ENCODE assay signal across 8 cellular contexts in the genomic region with DNA sequence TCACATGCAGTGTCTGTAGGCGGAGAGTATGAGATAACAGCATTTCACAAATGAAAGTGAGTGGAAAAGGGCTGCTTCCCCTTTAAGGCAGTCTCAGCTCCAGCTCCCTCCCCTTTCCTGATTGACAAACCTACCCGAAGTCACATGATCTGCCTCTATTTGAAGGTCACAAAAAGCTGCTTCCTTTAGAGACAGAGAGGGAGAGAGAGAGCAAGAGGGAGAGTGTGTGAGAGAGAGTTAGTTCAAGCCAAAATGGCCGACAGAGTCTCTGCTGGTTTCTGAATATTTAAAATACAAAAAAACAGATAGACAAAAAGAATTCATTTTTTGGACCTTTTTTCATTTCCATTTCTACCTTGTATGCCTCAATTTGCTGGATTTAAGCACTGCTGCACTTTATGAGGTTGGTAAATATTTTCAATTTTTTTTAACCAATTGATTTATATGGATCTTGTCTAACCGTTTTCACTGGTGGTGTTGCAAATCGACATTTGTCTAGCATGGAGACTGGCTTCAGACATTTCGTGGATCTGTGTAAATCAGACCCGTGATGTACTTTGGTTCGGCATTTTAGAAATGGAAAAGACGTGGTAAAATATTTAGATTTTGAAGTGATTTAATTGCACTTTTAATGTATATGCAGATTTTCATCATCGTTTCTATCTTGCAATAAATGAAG. TPM values are rescaled to one million over a fixed set of nuclear protein-coding genes. Genes with fewer than 3 reads are reported as not detected.
DNase-seq lines count a peak whose midpoint lies in the region; ATAC-seq, FAIRE-seq and TF ChIP-seq lines count a peak whose summit lies in the region.

A gene with protein sequence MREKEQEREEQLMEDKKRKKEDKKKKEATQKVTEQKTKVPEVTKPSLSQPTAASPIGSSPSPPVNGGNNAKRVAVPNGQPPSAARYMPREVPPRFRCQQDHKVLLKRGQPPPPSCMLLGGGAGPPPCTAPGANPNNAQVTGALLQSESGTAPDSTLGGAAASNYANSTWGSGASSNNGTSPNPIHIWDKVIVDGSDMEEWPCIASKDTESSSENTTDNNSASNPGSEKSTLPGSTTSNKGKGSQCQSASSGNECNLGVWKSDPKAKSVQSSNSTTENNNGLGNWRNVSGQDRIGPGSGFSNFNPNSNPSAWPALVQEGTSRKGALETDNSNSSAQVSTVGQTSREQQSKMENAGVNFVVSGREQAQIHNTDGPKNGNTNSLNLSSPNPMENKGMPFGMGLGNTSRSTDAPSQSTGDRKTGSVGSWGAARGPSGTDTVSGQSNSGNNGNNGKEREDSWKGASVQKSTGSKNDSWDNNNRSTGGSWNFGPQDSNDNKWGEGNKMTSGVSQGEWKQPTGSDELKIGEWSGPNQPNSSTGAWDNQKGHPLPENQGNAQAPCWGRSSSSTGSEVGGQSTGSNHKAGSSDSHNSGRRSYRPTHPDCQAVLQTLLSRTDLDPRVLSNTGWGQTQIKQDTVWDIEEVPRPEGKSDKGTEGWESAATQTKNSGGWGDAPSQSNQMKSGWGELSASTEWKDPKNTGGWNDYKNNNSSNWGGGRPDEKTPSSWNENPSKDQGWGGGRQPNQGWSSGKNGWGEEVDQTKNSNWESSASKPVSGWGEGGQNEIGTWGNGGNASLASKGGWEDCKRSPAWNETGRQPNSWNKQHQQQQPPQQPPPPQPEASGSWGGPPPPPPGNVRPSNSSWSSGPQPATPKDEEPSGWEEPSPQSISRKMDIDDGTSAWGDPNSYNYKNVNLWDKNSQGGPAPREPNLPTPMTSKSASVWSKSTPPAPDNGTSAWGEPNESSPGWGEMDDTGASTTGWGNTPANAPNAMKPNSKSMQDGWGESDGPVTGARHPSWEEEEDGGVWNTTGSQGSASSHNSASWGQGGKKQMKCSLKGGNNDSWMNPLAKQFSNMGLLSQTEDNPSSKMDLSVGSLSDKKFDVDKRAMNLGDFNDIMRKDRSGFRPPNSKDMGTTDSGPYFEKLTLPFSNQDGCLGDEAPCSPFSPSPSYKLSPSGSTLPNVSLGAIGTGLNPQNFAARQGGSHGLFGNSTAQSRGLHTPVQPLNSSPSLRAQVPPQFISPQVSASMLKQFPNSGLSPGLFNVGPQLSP (N-terminal part only) (plus strand): TSS at position 188 of the 679 bp plus-strand sequence. CDS start 211 bp downstream, at position 399.

- TF ChIP-seq POLR2A in GM12891 (IDR thresholded peaks at IDR 0.05; ENCODE audit: low read depth, low read length) = peak; percentile 99

- intact Hi-C loops in left cardiac atrium (cut with DNase I) (no loop called here), posterior cingulate gyrus (cut with DNase I) (loop anchor here (2.0 to 10.0 kb wide), 2 partner anchors 133 to 167 kb away; a partner anchor contains a TSS)

- peak; percentile 90 for FAIRE-seq in GM12891 (lab: Jason Lieb, UNC)
- FAIRE-seq in urothelium cell line (lab: Jason Lieb, UNC) = no peak

- ATAC-seq in HG02763 (IDR thresholded peaks at IDR 0.05; ENCODE audit: unreplicated experiment) (peak; percentile 79), left cardiac atrium (peak; percentile 98)

- DNase-seq in GM12891 (ENCODE audit: insufficient read length, low spot score) = peak; percentile 30
- DNase-seq in NCI-H1417 treated with DMSO at 0.1 percent for 48 hours (lab: John Stamatoyannopoulos, UW) = peak; percentile 94
- peak; percentile 89 to 96 for DNase-seq in SW 1271 (lab: John Stamatoyannopoulos, UW)
- peak; percentile 92 for DNase-seq in amniotic stem cell (lab: John Stamatoyannopoulos, UW)
- DNase-seq in left cardiac atrium = peak; percentile 72
- peak in 8 of 10 donors; percentile 54 to 93 (median 70) for DNase-seq in posterior cingulate gyrus
- peak; percentile 90 for DNase-seq in urothelium cell line (ENCODE audit: low spot score)

TF ChIP-seq in GM12891, 5 proteins besides CTCF, POLR2A, EP300 and RAD21:
- no peak for TF ChIP-seq PAX5 (IDR thresholded peaks at IDR 0.05; ENCODE audit: insufficient read depth, low read length, severe bottlenecking)
- peak; percentile 93 for TF ChIP-seq TAF1 (IDR thresholded peaks at IDR 0.05; ENCODE audit: low read depth, low read length)
- peak; percentile 66 for TF ChIP-seq POU2F2 (IDR thresholded peaks at IDR 0.05; ENCODE audit: low read depth, low read length)
- peak; percentile 25; the same call in 1 of the 2 replicates for TF ChIP-seq SPI1 (IDR thresholded peaks at IDR 0.05; ENCODE audit: low read depth, low read length)
- peak; percentile 99 for TF ChIP-seq POLR2AphosphoS5 (IDR thresholded peaks at IDR 0.05; ENCODE audit: low read depth, low read length)

RNA-seq across cellular contexts. Expression of the gene that starts here (rescaled TPM):
- polyA plus RNA-seq in GM12891 (2012; ENCODE audit: low read depth, missing spikeins) = 6.6 TPM
- 10 to 100 TPM; 30.6 to 39.8 TPM for total RNA-seq in left cardiac atrium

Comparison
In these comparisons a context has a peak if more than half of its experiments do, and no peak if none do; other contexts are left out.
1. Peak in every context shown above with its lines: DNase-seq and ATAC-seq.
2. DNase-seq: peak in every context shown above with its lines; median percentile 94 in NCI-H1417 treated with DMSO at 0.1 percent for 48 hours; 92 in SW 1271; 92 in amniotic stem cell; 90 in urothelium cell line; 72 in left cardiac atrium; 70 in posterior cingulate gyrus; 30 in GM12891.